Comparison of ENCODE assay signal across 22 cellular contexts in genomic region chr22:22855085-22855484, GRCh38. TPM values are rescaled to one million over a fixed set of nuclear protein-coding genes. Genes with fewer than 3 reads are reported as not detected.
DNase-seq lines count a peak whose midpoint lies in the region; ATAC-seq and TF ChIP-seq lines count a peak whose summit lies in the region.
"Had no signal": no experiment of that assay in that cellular context is flagged by ENCODE, and none has a peak within 500 bp of the region (broad histone marks: within the 10 kb centered on the region; RNA-seq: fewer than 3 reads in every experiment).

No MANE protein-coding gene starts in this region.

- H3K27me3 ChIP-seq in OCI-LY1 (ENCODE audit: insufficient read depth, low read length) (no peaks in the 10 kb centered on the region), esophagus muscularis mucosa (peaks cover 0 to 58% (median 0%) of the 10 kb centered on the region in 4 donors)
- H3K27me3 ChIP-seq: SJSA1 had no signal

- H3K27me3 Mint-ChIP-seq in activated CD4-positive, alpha-beta T cell treated with anti-CD3 and anti-CD28 coated beads, Interleukin-2, amount 10 ng/mL, durations not matched to agents 7 days and 5 days = peaks cover 34% of the 10 kb centered on the region
- H3K27me3 Mint-ChIP-seq in activated CD4-positive, alpha-beta memory T cell treated with anti-CD3 and anti-CD28 coated beads for 36 hours = no peaks in the 10 kb centered on the region
- peaks cover 38% of the 10 kb centered on the region for H3K27me3 Mint-ChIP-seq in activated T-helper 2 cell treated with anti-CD3 and anti-CD28 coated beads, Interferon-gamma antibody, Interleukin-2, Interleukin-4, amounts not matched to agents 10 μg/mL and 5 μg/mL and 100 μg/mL, durations not matched to agents 14 hours and 24 hours and 36 hours (ENCODE audit: low read depth)
- H3K27me3 Mint-ChIP-seq in activated naive CD8-positive, alpha-beta T cell treated with anti-CD3 and anti-CD28 coated beads, Interleukin-2, amount 50 U/mL, for 24 hours = no peaks in the 10 kb centered on the region

- WGBS in esophagus muscularis mucosa = 58% methylated on average over 12 of the region's 13 CpGs

- H3K9me3 ChIP-seq in OCI-LY1 (ENCODE audit: low read length) (no peaks in the 10 kb centered on the region), esophagus muscularis mucosa (no peaks in the 10 kb centered on the region)
- H3K9me3 ChIP-seq: MG63, SJSA1 had no signal

- no peaks in the 10 kb centered on the region for H3K36me3 Mint-ChIP-seq in activated CD4-positive, alpha-beta T cell treated with anti-CD3 and anti-CD28 coated beads, Interleukin-2, amount 10 ng/mL, durations not matched to agents 7 days and 5 days (ENCODE audit: low read depth)
- no peaks in the 10 kb centered on the region for H3K36me3 Mint-ChIP-seq in activated CD4-positive, alpha-beta memory T cell treated with anti-CD3 and anti-CD28 coated beads for 36 hours
- H3K36me3 Mint-ChIP-seq in activated T-helper 2 cell treated with anti-CD3 and anti-CD28 coated beads, Interferon-gamma antibody, Interleukin-2, Interleukin-4, amounts not matched to agents 10 μg/mL and 5 μg/mL and 100 μg/mL, durations not matched to agents 14 hours and 24 hours and 36 hours (ENCODE audit: low read depth) = no peaks in the 10 kb centered on the region
- H3K36me3 Mint-ChIP-seq in activated naive CD8-positive, alpha-beta T cell treated with anti-CD3 and anti-CD28 coated beads, Interleukin-2, amount 50 U/mL, for 24 hours (ENCODE audit: low read depth) = no peaks in the 10 kb centered on the region

- intact Hi-C loops in esophagus muscularis mucosa (cut with DNase I) = no loop called here
- intact Hi-C loops in activated CD4-positive, alpha-beta memory T cell treated with anti-CD3 and anti-CD28 coated beads for 36 hours (cut with micrococcal nuclease) = no loop called here
- intact Hi-C loops in activated T-helper 2 cell treated with anti-CD3 and anti-CD28 coated beads, Interferon-gamma antibody, Interleukin-2, Interleukin-4, amounts not matched to agents 10 μg/mL and 5 μg/mL and 100 μg/mL, durations not matched to agents 14 hours and 24 hours and 36 hours (cut with micrococcal nuclease) = no loop called here

- H3K36me3 ChIP-seq in OCI-LY1 (ENCODE audit: insufficient read depth, low read length) = peaks cover 83% of the 10 kb centered on the region
- no peaks in the 10 kb centered on the region for H3K36me3 ChIP-seq in esophagus muscularis mucosa
- H3K36me3 ChIP-seq: MG63, SJSA1 had no signal

- POLR2A ChIA-PET in activated CD4-positive, alpha-beta T cell treated with anti-CD3 and anti-CD28 coated beads, Interleukin-2, amount 10 ng/mL, durations not matched to agents 7 days and 5 days (lab: Charles Lee) = no interaction called here
- POLR2A ChIA-PET in activated CD4-positive, alpha-beta memory T cell treated with anti-CD3 and anti-CD28 coated beads for 36 hours (lab: Charles Lee) = no interaction called here

- H3K4me2 ChIP-seq in OCI-LY1 (ENCODE audit: low read length) = peak overlapping the region; percentile 85; the same call in 1 of the 2 replicates
- H3K4me2 ChIP-seq: PC-9 had no signal

- no peak overlapping the region for H3K4me3 Mint-ChIP-seq in activated CD4-positive, alpha-beta T cell treated with anti-CD3 and anti-CD28 coated beads, Interleukin-2, amount 10 ng/mL, durations not matched to agents 7 days and 5 days
- H3K4me3 Mint-ChIP-seq in activated CD4-positive, alpha-beta memory T cell treated with anti-CD3 and anti-CD28 coated beads for 36 hours = no peak overlapping the region
- no peak overlapping the region for H3K4me3 Mint-ChIP-seq in activated T-helper 2 cell treated with anti-CD3 and anti-CD28 coated beads, Interferon-gamma antibody, Interleukin-2, Interleukin-4, amounts not matched to agents 10 μg/mL and 5 μg/mL and 100 μg/mL, durations not matched to agents 14 hours and 24 hours and 36 hours (ENCODE audit: low read depth)
- no peak overlapping the region for H3K4me3 Mint-ChIP-seq in activated naive CD8-positive, alpha-beta T cell treated with anti-CD3 and anti-CD28 coated beads, Interleukin-2, amount 50 U/mL, for 24 hours

- H2AFZ ChIP-seq in OCI-LY1 (ENCODE audit: low read length) = no peak overlapping the region
- H2AFZ ChIP-seq: PC-9 had no signal

- no peak for TF ChIP-seq EP300 in esophagus muscularis mucosa (IDR thresholded peaks at IDR 0.05)

- H4K20me1 ChIP-seq in OCI-LY1 (ENCODE audit: insufficient read depth, low read length) = no peaks in the 10 kb centered on the region

- DNase-seq in activated CD4-positive, alpha-beta T cell treated with anti-CD3 and anti-CD28 coated beads, Interleukin-2, amount 10 ng/mL, durations not matched to agents 7 days and 5 days = no peak
- DNase-seq in activated CD4-positive, alpha-beta T cell treated with anti-CD3 and anti-CD28 coated beads, Interleukin-2, amount 50 U/mL, for 1 hour = no peak
- DNase-seq in esophagus muscularis mucosa (ENCODE audit: extremely low spot score) = peak; percentile 66
- DNase-seq in activated CD4-positive, alpha-beta memory T cell treated with anti-CD3 and anti-CD28 coated beads for 36 hours = no peak
- DNase-seq in activated T-helper 2 cell treated with anti-CD3 and anti-CD28 coated beads, Interferon-gamma antibody, Interleukin-2, Interleukin-4, amounts not matched to agents 10 μg/mL and 5 μg/mL and 100 μg/mL, durations not matched to agents 14 hours and 24 hours and 36 hours (ENCODE audit: low spot score) = no peak
- no peak for DNase-seq in T-helper 1 cell
- DNase-seq in activated naive CD8-positive, alpha-beta T cell treated with anti-CD3 and anti-CD28 coated beads, Interleukin-2, amount 50 U/mL, for 24 hours = no peak
- DNase-seq: DMS153; HCEC 1CT; NCI-H2029; NCI-H524 treated with DMSO at 0.1 percent for 48 hours; NCI-H774; NK-92 treated with Interleukin-12 subunit alpha and Interleukin-12 subunit beta, amount 100 ng/mL, for 24 hours; PC-9 had no signal

- no peaks in the 10 kb centered on the region for H3K9me2 ChIP-seq in OCI-LY1 (ENCODE audit: low read depth, low read length)

- H3K9ac ChIP-seq in OCI-LY1 (ENCODE audit: low read length) = peak overlapping the region; percentile 42; the same call in 1 of the 2 replicates

- H3K4me1 Mint-ChIP-seq in activated CD4-positive, alpha-beta T cell treated with anti-CD3 and anti-CD28 coated beads, Interleukin-2, amount 10 ng/mL, durations not matched to agents 7 days and 5 days = no peaks in the 10 kb centered on the region
- no peaks in the 10 kb centered on the region for H3K4me1 Mint-ChIP-seq in activated CD4-positive, alpha-beta memory T cell treated with anti-CD3 and anti-CD28 coated beads for 36 hours (ENCODE audit: low read depth)
- no peaks in the 10 kb centered on the region for H3K4me1 Mint-ChIP-seq in activated T-helper 2 cell treated with anti-CD3 and anti-CD28 coated beads, Interferon-gamma antibody, Interleukin-2, Interleukin-4, amounts not matched to agents 10 μg/mL and 5 μg/mL and 100 μg/mL, durations not matched to agents 14 hours and 24 hours and 36 hours (ENCODE audit: low read depth)
- peaks cover 5% of the 10 kb centered on the region for H3K4me1 Mint-ChIP-seq in activated naive CD8-positive, alpha-beta T cell treated with anti-CD3 and anti-CD28 coated beads, Interleukin-2, amount 50 U/mL, for 24 hours

- ATAC-seq in activated naive CD8-positive, alpha-beta T cell treated with anti-CD3 and anti-CD28 coated beads, Interleukin-2, amount 50 U/mL, for 24 hours = no peak
- ATAC-seq: Right ventricle myocardium inferior had no signal

- TF ChIP-seq POLR2A in esophagus muscularis mucosa (IDR thresholded peaks at IDR 0.05; ENCODE audit: low read depth) = no peak

- H3F3A ChIP-seq in OCI-LY1 (ENCODE audit: insufficient read depth, low read length) = peaks cover 20% of the 10 kb centered on the region

- peaks cover 90% of the 10 kb centered on the region for H3K4me1 ChIP-seq in OCI-LY1 (ENCODE audit: insufficient read depth, low read length, severe bottlenecking)
- H3K4me1 ChIP-seq in esophagus muscularis mucosa = no peaks in the 10 kb centered on the region
- H3K4me1 ChIP-seq: SJSA1 had no signal

- CTCF ChIA-PET in activated CD4-positive, alpha-beta T cell treated with anti-CD3 and anti-CD28 coated beads, Interleukin-2, amount 10 ng/mL, durations not matched to agents 7 days and 5 days (lab: Charles Lee) = interaction anchor here (0.7 to 1.4 kb wide), 7 partner anchors 11 to 100 kb away, joined by 3 to 10 read pairs (median 4); no protein-coding TSS in a partner anchor
- CTCF ChIA-PET in activated CD4-positive, alpha-beta memory T cell treated with anti-CD3 and anti-CD28 coated beads for 36 hours (lab: Charles Lee) = interaction anchor here (0.8 to 15.0 kb wide), 12 partner anchors 9 to 101 kb away, joined by 3 to 286 read pairs (median 5); no protein-coding TSS in a partner anchor

- H3K9me3 Mint-ChIP-seq in activated CD4-positive, alpha-beta T cell treated with anti-CD3 and anti-CD28 coated beads, Interleukin-2, amount 10 ng/mL, durations not matched to agents 7 days and 5 days = no peaks in the 10 kb centered on the region
- H3K9me3 Mint-ChIP-seq in activated CD4-positive, alpha-beta memory T cell treated with anti-CD3 and anti-CD28 coated beads for 36 hours = no peaks in the 10 kb centered on the region
- H3K9me3 Mint-ChIP-seq in activated T-helper 2 cell treated with anti-CD3 and anti-CD28 coated beads, Interferon-gamma antibody, Interleukin-2, Interleukin-4, amounts not matched to agents 10 μg/mL and 5 μg/mL and 100 μg/mL, durations not matched to agents 14 hours and 24 hours and 36 hours = no peaks in the 10 kb centered on the region
- H3K9me3 Mint-ChIP-seq in activated naive CD8-positive, alpha-beta T cell treated with anti-CD3 and anti-CD28 coated beads, Interleukin-2, amount 50 U/mL, for 24 hours = no peaks in the 10 kb centered on the region

- H3K27ac ChIP-seq in OCI-LY1 (ENCODE audit: low read depth, low read length, poor library complexity, severe bottlenecking) (peak overlapping the region; percentile 100), esophagus muscularis mucosa (replicated peaks in 1 of 4) (no peak overlapping the region)
- H3K27ac ChIP-seq: 22Rv1, PC-9, SJSA1 had no signal

- TF ChIP-seq CTCF in OCI-LY1 (IDR thresholded peaks at IDR 0.05; ENCODE audit: low read length) (no peak), esophagus muscularis mucosa (IDR thresholded peaks at IDR 0.05) (no peak)

- peaks cover 32% of the 10 kb centered on the region for H3K79me2 ChIP-seq in OCI-LY1 (ENCODE audit: insufficient read depth, low read length)

- peak overlapping the region; percentile 43 for H3K27ac Mint-ChIP-seq in activated CD4-positive, alpha-beta T cell treated with anti-CD3 and anti-CD28 coated beads, Interleukin-2, amount 10 ng/mL, durations not matched to agents 7 days and 5 days
- H3K27ac Mint-ChIP-seq in activated CD4-positive, alpha-beta memory T cell treated with anti-CD3 and anti-CD28 coated beads for 36 hours = no peak overlapping the region
- H3K27ac Mint-ChIP-seq in activated T-helper 2 cell treated with anti-CD3 and anti-CD28 coated beads, Interferon-gamma antibody, Interleukin-2, Interleukin-4, amounts not matched to agents 10 μg/mL and 5 μg/mL and 100 μg/mL, durations not matched to agents 14 hours and 24 hours and 36 hours = no peak overlapping the region
- H3K27ac Mint-ChIP-seq in activated naive CD8-positive, alpha-beta T cell treated with anti-CD3 and anti-CD28 coated beads, Interleukin-2, amount 50 U/mL, for 24 hours = no peak overlapping the region

- no peak overlapping the region for H3K4me3 ChIP-seq in OCI-LY1 (ENCODE audit: low read depth, low read length, poor library complexity, severe bottlenecking)
- H3K4me3 ChIP-seq in esophagus muscularis mucosa = no peak overlapping the region
- H3K4me3 ChIP-seq: MG63, PC-9, SJSA1 had no signal

RNA-seq across cellular contexts. Expression of gene IGLL5, which starts 32.5 kb away (rescaled TPM):
- not detected for total RNA-seq in activated CD4-positive, alpha-beta T cell treated with anti-CD3 and anti-CD28 coated beads, Interleukin-2, amount 10 ng/mL, durations not matched to agents 7 days and 5 days
- total RNA-seq in esophagus muscularis mucosa = 1 to 10 TPM in 1 of 4 donors, under 1 TPM in 2, not detected in 1; 0.39 to 1.3 (median 0.80) TPM
- not detected for total RNA-seq in activated CD4-positive, alpha-beta memory T cell treated with anti-CD3 and anti-CD28 coated beads for 36 hours
- total RNA-seq in activated T-helper 2 cell treated with anti-CD3 and anti-CD28 coated beads, Interferon-gamma antibody, Interleukin-2, Interleukin-4, amounts not matched to agents 10 μg/mL and 5 μg/mL and 100 μg/mL, durations not matched to agents 14 hours and 24 hours and 36 hours = not detected in 2 replicates
- total RNA-seq: G401, H1, PC-9, Right ventricle myocardium inferior, RPMI7951, SJSA1 had no signal
